In the genomic region with DNA sequence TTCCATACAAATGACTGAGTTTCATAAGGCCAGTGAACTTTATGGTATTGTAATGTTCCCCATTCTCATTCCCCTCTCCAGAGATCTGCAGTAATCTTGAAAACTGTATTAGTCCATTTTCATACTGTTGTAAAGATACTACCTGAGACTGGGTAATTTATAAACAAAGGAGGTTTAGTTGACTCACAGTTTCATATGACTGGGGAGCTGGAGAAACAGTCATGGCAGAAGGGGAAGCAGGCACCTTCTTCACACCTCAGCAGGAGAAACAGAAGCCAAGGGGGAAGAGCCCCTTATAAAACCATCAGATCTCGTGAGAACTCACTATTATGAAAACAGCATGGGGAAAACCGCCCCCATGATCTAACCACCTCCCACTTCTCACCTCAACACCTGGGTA, we compare ENCODE assay signal across 21 cellular contexts.
"Had no signal": no experiment of that assay in that cellular context is flagged by ENCODE, and none has a peak within 500 bp of the region (broad histone marks: within the 10 kb centered on the region; RNA-seq: fewer than 3 reads in every experiment).

No MANE protein-coding gene starts in this region.

- H3K9me3 Mint-ChIP-seq: activated CD4-positive, alpha-beta T cell treated with anti-CD3 and anti-CD28 coated beads, Interleukin-2, amount 10 ng/mL, durations not matched to agents 24 days and 14 days had no signal

- H3K4me2 ChIP-seq: hepatocyte had no signal

- H3K27ac Mint-ChIP-seq: activated CD4-positive, alpha-beta T cell treated with anti-CD3 and anti-CD28 coated beads, Interleukin-2, amount 10 ng/mL, durations not matched to agents 24 days and 14 days; activated CD8-positive, alpha-beta T cell treated with anti-CD3 and anti-CD28 coated beads, Interleukin-2, amount 10 ng/mL, durations not matched to agents 7 days and 5 days; activated naive CD4-positive, alpha-beta T cell treated with anti-CD3 and anti-CD28 coated beads, Interleukin-2, amount 50 U/mL, for 24 hours; activated T-cell treated with anti-CD3 and anti-CD28 coated beads, Interleukin-2, amount 50 U/mL, for 24 hours; nephron progenitor cell; T-cell had no signal

- H3K27me3 Mint-ChIP-seq: activated CD4-positive, alpha-beta T cell treated with anti-CD3 and anti-CD28 coated beads, Interleukin-2, amount 10 ng/mL, durations not matched to agents 24 days and 14 days had no signal

- H3K36me3 ChIP-seq: ascending aorta, tibial artery, uterus had no signal

- H3K27ac ChIP-seq: ascending aorta, coronary artery, hepatocyte, tibial artery, uterus had no signal

- H3K27me3 ChIP-seq: ascending aorta, hepatocyte, tibial artery, uterus had no signal

- H3K4me3 ChIP-seq: ascending aorta, coronary artery, hepatocyte, tibial artery, uterus had no signal

- H3K9me3 ChIP-seq: tibial artery, uterus had no signal

- DNase-seq: activated CD4-positive, alpha-beta T cell treated with anti-CD3 and anti-CD28 coated beads, Interleukin-2, amount 10 ng/mL, durations not matched to agents 24 days and 14 days; activated CD4-positive, CD25-positive, alpha-beta regulatory T cell; activated CD8-positive, alpha-beta T cell treated with anti-CD3 and anti-CD28 coated beads, Interleukin-2, amount 10 ng/mL, durations not matched to agents 7 days and 5 days; activated effector memory CD4-positive, alpha-beta T cell treated with Interleukin-2 at 50 U/mL for 16 hours; activated T-cell treated with anti-CD3 and anti-CD28 coated beads, Interleukin-2, amount 50 U/mL, for 24 hours; effector CD4-positive, alpha-beta T cell; midbrain; nephron progenitor cell; nucleus accumbens; posterior cingulate gyrus; retina; stimulated activated naive CD8-positive, alpha-beta T cell treated with anti-CD3 and anti-CD28 coated beads, Interleukin-15, Interleukin-2, amounts not matched to agents 100 U/mL and 50 U/mL, for 24 hours; substantia nigra; T-cell; T-helper 9 cell; tibial artery; uterus had no signal

- H3K4me3 Mint-ChIP-seq: activated CD4-positive, alpha-beta T cell treated with anti-CD3 and anti-CD28 coated beads, Interleukin-2, amount 10 ng/mL, durations not matched to agents 24 days and 14 days; activated CD8-positive, alpha-beta T cell treated with anti-CD3 and anti-CD28 coated beads, Interleukin-2, amount 10 ng/mL, durations not matched to agents 7 days and 5 days; activated naive CD4-positive, alpha-beta T cell treated with anti-CD3 and anti-CD28 coated beads, Interleukin-2, amount 50 U/mL, for 24 hours; activated T-cell treated with anti-CD3 and anti-CD28 coated beads, Interleukin-2, amount 50 U/mL, for 24 hours; nephron progenitor cell; T-cell had no signal

- ATAC-seq: activated CD8-positive, alpha-beta T cell treated with anti-CD3 and anti-CD28 coated beads, Interleukin-2, amount 10 ng/mL, durations not matched to agents 7 days and 5 days; stimulated activated naive CD8-positive, alpha-beta T cell treated with anti-CD3 and anti-CD28 coated beads, Interleukin-15, Interleukin-2, amounts not matched to agents 100 U/mL and 50 U/mL, for 24 hours; T-cell had no signal

- H3K4me1 Mint-ChIP-seq: activated CD4-positive, alpha-beta T cell treated with anti-CD3 and anti-CD28 coated beads, Interleukin-2, amount 10 ng/mL, durations not matched to agents 24 days and 14 days; activated naive CD4-positive, alpha-beta T cell treated with anti-CD3 and anti-CD28 coated beads, Interleukin-2, amount 50 U/mL, for 24 hours; T-cell had no signal

- H3K4me1 ChIP-seq: ascending aorta, uterus had no signal
